ENCODE assay signal across 17 cellular contexts in the genomic region with DNA sequence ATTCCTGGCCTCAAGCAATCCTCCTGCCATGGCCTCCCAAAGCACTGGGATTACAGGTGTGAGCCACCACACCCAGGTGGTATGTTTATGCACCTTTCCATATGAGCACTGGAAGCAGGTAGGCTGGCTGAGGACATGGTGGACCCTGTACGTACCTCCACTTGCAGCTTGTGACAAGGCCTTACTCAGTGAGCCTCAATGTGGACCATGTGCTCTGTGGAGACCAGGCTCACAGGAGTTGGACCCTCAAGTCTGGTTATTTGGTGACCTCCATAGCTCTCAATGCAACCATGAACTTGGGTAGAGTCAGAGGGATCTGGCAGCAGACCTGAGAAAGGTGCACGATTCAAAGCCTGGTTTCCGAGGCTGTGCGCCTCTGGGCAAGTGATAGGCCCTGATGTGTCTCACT.
A peak's percentile ranks its signal among the peaks of the same experiment; 100 is the strongest.
DNase-seq lines count a peak whose midpoint lies in the region; ATAC-seq and TF ChIP-seq lines count a peak whose summit lies in the region.
"Had no signal": no experiment of that assay in that cellular context is flagged by ENCODE, and none has a peak within 500 bp of the region (broad histone marks: within the 10 kb centered on the region; RNA-seq: fewer than 3 reads in every experiment).

No MANE protein-coding gene starts in this region.

- peaks cover 54% of the 10 kb centered on the region for H3K36me3 ChIP-seq in DND-41 (ENCODE audit: insufficient read depth, low read length)

- H2AFZ ChIP-seq in DND-41 (ENCODE audit: low read depth, low read length): no peak overlapping the region
- H2AFZ ChIP-seq: GM23248, PC-9 had no signal

- ATAC-seq in DND-41 (ENCODE audit: insufficient read depth, low read depth) (peak; percentile 5; the same call in 2 of the 3 replicates), GM21381 (IDR thresholded peaks at IDR 0.05; ENCODE audit: unreplicated experiment) (no peak)
- ATAC-seq: gastroesophageal sphincter had no signal

- H3K4me2 ChIP-seq in DND-41 (ENCODE audit: insufficient read depth, low read length): no peak overlapping the region
- H3K4me2 ChIP-seq: PC-9 had no signal

- no peak overlapping the region for H3K27ac ChIP-seq in DND-41 (ENCODE audit: low read length)
- H3K27ac ChIP-seq: coronary artery, gastroesophageal sphincter, GM23248, left ventricle myocardium inferior, PC-9, tibial artery had no signal

- no peak overlapping the region for H3K9ac ChIP-seq in DND-41 (ENCODE audit: low read depth, low read length)
- H3K9ac ChIP-seq: GM23248 had no signal

- H3K9me3 ChIP-seq in DND-41 (ENCODE audit: insufficient read depth, low read length, severe bottlenecking): no peaks in the 10 kb centered on the region
- H3K9me3 ChIP-seq: gastroesophageal sphincter, left ventricle myocardium inferior, tibial artery had no signal

- peak; percentile 65 for DNase-seq in DMS 273 (lab: John Stamatoyannopoulos, UW; ENCODE audit: unreplicated experiment)
- DNase-seq in DMS 273 treated with DMSO at 0.1 percent for 48 hours (lab: John Stamatoyannopoulos, UW): no peak
- DNase-seq in DND-41: peak; percentile 37
- peak; percentile 56 for DNase-seq in MV-4-11 (lab: John Stamatoyannopoulos, UW)
- peak; percentile 69 for DNase-seq in activated CD8-positive, alpha-beta memory T cell treated with anti-CD3 and anti-CD28 coated beads, Interleukin-2, amount 50 U/mL, for 48 hours
- DNase-seq in cerebellar nuclear complex (lab: John Stamatoyannopoulos, UW): no peak
- DNase-seq in cerebellar cortex (ENCODE audit: low spot score): no peak
- DNase-seq: GM23248; left ventricle myocardium inferior; NCI-H1436 treated with DMSO at 0.1 percent for 48 hours; NCI-H510A; PC-9; stimulated activated CD4-positive, alpha-beta T cell treated with anti-CD3 and anti-CD28 coated beads, Interleukin-4, amount 100 ng/mL, for 24 hours; tibial artery had no signal

- peaks cover 6% of the 10 kb centered on the region; the same call in 1 of the 2 replicates for H3K4me1 ChIP-seq in DND-41 (ENCODE audit: insufficient read depth, low read length)
- H3K4me1 ChIP-seq: gastroesophageal sphincter, left ventricle myocardium inferior had no signal

- no peaks in the 10 kb centered on the region for H3K27me3 ChIP-seq in DND-41 (ENCODE audit: insufficient read depth, low read length, poor library complexity)

- no peak for TF ChIP-seq CTCF in DND-41 (IDR thresholded peaks at IDR 0.05; ENCODE audit: borderline replicate concordance, extremely low read depth, low read length, poor library complexity, severe bottlenecking)

- H3K79me2 ChIP-seq in DND-41 (ENCODE audit: insufficient read depth, low read length): peaks cover 33% of the 10 kb centered on the region

- H4K20me1 ChIP-seq in DND-41 (ENCODE audit: insufficient read depth, low read length): peaks cover 83% of the 10 kb centered on the region

- H3K4me3 ChIP-seq in DND-41 (ENCODE audit: low read depth in 1 of 2, low read length in 2 of 2): no peak overlapping the region
- H3K4me3 ChIP-seq: coronary artery, gastroesophageal sphincter, GM23248, left ventricle myocardium inferior, PC-9, tibial artery had no signal

Comparison
In these comparisons a context has a peak if more than half of its experiments do, and no peak if none do; other contexts are left out.
1. DNase-seq: peak in DMS 273 (single experiment), DND-41 (single experiment), MV-4-11 (single experiment) and activated CD8-positive, alpha-beta memory T cell treated with anti-CD3 and anti-CD28 coated beads, Interleukin-2, amount 50 U/mL, for 48 hours (single experiment); none in DMS 273 treated with DMSO at 0.1 percent for 48 hours (single experiment), cerebellar nuclear complex (0 of 2) and cerebellar cortex (single experiment).